Comparison of ENCODE assay signal across 12 cellular contexts in genomic region chr7:114943530-114943929, GRCh38.
"Had no signal": no experiment of that assay in that cellular context is flagged by ENCODE, and none has a peak within 500 bp of the region (broad histone marks: within the 10 kb centered on the region; RNA-seq: fewer than 3 reads in every experiment).

No MANE protein-coding gene starts in this region.

- H3K27me3 Mint-ChIP-seq: activated CD8-positive, alpha-beta memory T cell treated with anti-CD3 and anti-CD28 coated beads, Interleukin-2, amount 10 ng/mL, durations not matched to agents 7 days and 5 days had no signal

- H3K9me3 ChIP-seq: gastrocnemius medialis, testis, upper lobe of right lung had no signal

- H3K9me3 Mint-ChIP-seq: T-helper 2 cell treated with Interferon-gamma antibody and Interleukin-4, amounts not matched to agents 5 μg/mL and 100 μg/mL, for 36 hours had no signal

- H3K4me3 ChIP-seq: gastrocnemius medialis, testis, upper lobe of right lung had no signal

- H3K4me1 ChIP-seq: testis had no signal

- ATAC-seq: activated CD8-positive, alpha-beta memory T cell treated with anti-CD3 and anti-CD28 coated beads, Interleukin-2, amount 10 ng/mL, durations not matched to agents 7 days and 5 days; activated T-cell treated with anti-CD3 and anti-CD28 coated beads, Interleukin-2, amount 50 U/mL, for 4 hours; gastrocnemius medialis; left ventricle myocardium superior; upper lobe of right lung had no signal

- H3K27me3 ChIP-seq: gastrocnemius medialis, testis, upper lobe of right lung had no signal

- H3K27ac Mint-ChIP-seq: activated CD8-positive, alpha-beta memory T cell treated with anti-CD3 and anti-CD28 coated beads, Interleukin-2, amount 10 ng/mL, durations not matched to agents 7 days and 5 days; T-helper 2 cell treated with Interferon-gamma antibody and Interleukin-4, amounts not matched to agents 5 μg/mL and 100 μg/mL, for 36 hours had no signal

- DNase-seq: activated CD8-positive, alpha-beta memory T cell treated with anti-CD3 and anti-CD28 coated beads, Interleukin-2, amount 10 ng/mL, durations not matched to agents 7 days and 5 days; activated T-cell treated with anti-CD3 and anti-CD28 coated beads, Interleukin-2, amount 50 U/mL, for 4 hours; effector CD4-positive, alpha-beta T cell; gastrocnemius medialis; kidney; left ventricle myocardium superior; retina; SIG-M5; stimulated activated naive CD4-positive, alpha-beta T cell treated with Interleukin-2 at 50 U/mL for 16 hours; testis; upper lobe of right lung had no signal

- H3K27ac ChIP-seq: testis, upper lobe of right lung had no signal

- H3K36me3 ChIP-seq: gastrocnemius medialis, upper lobe of right lung had no signal

- H3K4me3 Mint-ChIP-seq: activated CD8-positive, alpha-beta memory T cell treated with anti-CD3 and anti-CD28 coated beads, Interleukin-2, amount 10 ng/mL, durations not matched to agents 7 days and 5 days; activated T-cell treated with anti-CD3 and anti-CD28 coated beads, Interleukin-2, amount 50 U/mL, for 4 hours; T-helper 2 cell treated with Interferon-gamma antibody and Interleukin-4, amounts not matched to agents 5 μg/mL and 100 μg/mL, for 36 hours had no signal
